Comparison of ENCODE assay signal across 10 cellular contexts in the genomic region with DNA sequence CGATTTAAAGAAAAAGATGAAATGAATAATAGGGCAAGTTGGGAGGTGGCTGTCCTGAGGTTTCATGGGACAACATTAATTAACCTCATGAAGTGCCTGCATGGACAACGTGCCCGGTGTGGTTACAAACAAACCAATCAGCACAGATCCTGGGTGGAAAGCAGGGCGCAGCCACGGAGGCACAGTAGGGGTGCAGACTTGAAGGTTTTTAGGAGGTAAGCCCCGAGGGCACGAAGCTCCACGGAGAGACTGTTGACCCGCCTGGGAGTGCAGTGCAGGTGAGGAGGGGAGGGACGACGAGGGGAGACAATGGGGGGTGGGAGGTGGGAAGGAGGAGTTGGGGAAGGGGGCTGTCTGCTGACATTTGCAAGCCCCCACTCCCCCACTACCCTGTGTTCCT. TPM values are rescaled to one million over a fixed set of nuclear protein-coding genes. Genes with fewer than 3 reads are reported as not detected.
A peak's percentile ranks its signal among the peaks of the same experiment; 100 is the strongest.
DNase-seq lines count a peak whose midpoint lies in the region; ATAC-seq and TF ChIP-seq lines count a peak whose summit lies in the region.
"Had no signal": no experiment of that assay in that cellular context is flagged by ENCODE, and none has a peak within 500 bp of the region (broad histone marks: within the 10 kb centered on the region; RNA-seq: fewer than 3 reads in every experiment).

No MANE protein-coding gene starts in this region.

- no peaks in the 10 kb centered on the region for H4K20me1 ChIP-seq in HCT116 (ENCODE audit: insufficient read depth)

- H3K9ac ChIP-seq in HCT116 (ENCODE audit: low read length): peak overlapping the region; percentile 31; the same call in 1 of the 2 replicates

- H3K27ac Mint-ChIP-seq in MCF 10A (ENCODE audit: low read depth, unreplicated experiment): peak overlapping the region; percentile 87
- no peak overlapping the region for H3K27ac Mint-ChIP-seq in stimulated activated memory B cell treated with anti-CD40 and anti-IgM and Interleukin-4, amounts not matched to agents 10 μg/mL and 1 μg/mL and 100 μg/mL, for 72 hours

- H3K79me2 ChIP-seq in HCT116 (ENCODE audit: insufficient read depth, low read length): peaks cover 25% of the 10 kb centered on the region

- peaks cover 23% of the 10 kb centered on the region for H3K4me1 Mint-ChIP-seq in MCF 10A (ENCODE audit: insufficient read depth, unreplicated experiment)
- H3K4me1 Mint-ChIP-seq in stimulated activated memory B cell treated with anti-CD40 and anti-IgM and Interleukin-4, amounts not matched to agents 10 μg/mL and 1 μg/mL and 100 μg/mL, for 72 hours: peaks cover 32% of the 10 kb centered on the region

- intact Hi-C loops in HCT116 (cut with micrococcal nuclease) (loop anchor here (5.0 kb wide), 1 partner anchor 92 kb away; no protein-coding TSS in a partner anchor), MCF 10A (cut with micrococcal nuclease) (loop anchor here (10.0 kb wide), 1 partner anchor 604 kb away; the partner anchor contains the start of gene BACE2), mucosa of descending colon (cut with DNase I, micrococcal nuclease) (loop anchor here in 1 of 2 donors (10.0 kb wide), 1 partner anchor 154 kb away; no protein-coding TSS in a partner anchor)

- POLR2A ChIA-PET in HCT116 (lab: Charles Lee): interaction anchor here (0.9 to 1.5 kb wide), 3 partner anchors 9 to 90 kb away, joined by 4 read pairs; no protein-coding TSS in a partner anchor
- POLR2A ChIA-PET in MCF 10A (lab: Yijun Ruan, JAX): interaction anchor here (0.7 to 12.7 kb wide), 15 partner anchors 7 to 286 kb away, joined by 3 to 238 read pairs (median 14); no protein-coding TSS in a partner anchor

- no peak overlapping the region for H3K27ac ChIP-seq in HCT116 (ENCODE audit: low read depth, low read length)

- peaks cover 40% of the 10 kb centered on the region for H3K27me3 ChIP-seq in HCT116 (ENCODE audit: insufficient read depth, low read length)

- no peaks in the 10 kb centered on the region for H3K9me3 ChIP-seq in HCT116 (ENCODE audit: control insufficient read depth in 1 of 2, insufficient read depth in 1 of 2, low read depth in 1 of 2, low read length in 2 of 2)
- H3K9me3 ChIP-seq in mucosa of descending colon: no peaks in the 10 kb centered on the region
- H3K9me3 ChIP-seq: upper lobe of left lung had no signal

- DNase-seq in A172 (ENCODE audit: low spot score): peak; percentile 35
- DNase-seq in HCT116 (ENCODE audit: low read depth, low spot score): no peak
- DNase-seq in MCF 10A (ENCODE audit: unreplicated experiment): no peak
- DNase-seq in mucosa of descending colon: no peak
- DNase-seq in activated CD8-positive, alpha-beta memory T cell treated with anti-CD3 and anti-CD28 coated beads for 24 hours: no peak

- no TSS peak for BruUV-seq in HCT116 (replicated peaks; lab: Mats Ljungman, UMichigan)
- no TSS peak for BruUV-seq in MCF 10A (replicated peaks; lab: Mats Ljungman, UMichigan)

- H2AFZ ChIP-seq in HCT116 (ENCODE audit: low read depth, low read length, poor library complexity, severe bottlenecking): peak overlapping the region; percentile 80

- TF ChIP-seq RAD21 in HCT116 (IDR thresholded peaks at IDR 0.05; ENCODE audit: low read depth): no peak

- peaks cover 33 to 39% of the 10 kb centered on the region in 2 experiments for H3K4me1 ChIP-seq in HCT116 (ENCODE audit: control insufficient read depth in 1 of 2, insufficient read depth in 2 of 2, low read length in 2 of 2)
- H3K4me1 ChIP-seq in mucosa of descending colon (ENCODE audit: low read depth): peaks cover 13% of the 10 kb centered on the region

- TF ChIP-seq CTCF in HCT116 (IDR thresholded peaks at IDR 0.05 in 2 of 3, conservative IDR thresholded peaks at IDR 0.05 in 1 of 3; ENCODE audit: borderline replicate concordance in 1 of 3, insufficient read depth in 1 of 3, low read depth in 2 of 3, low read length in 2 of 3) (no peak), MCF 10A (IDR thresholded peaks at IDR 0.05; ENCODE audit: unreplicated experiment) (no peak), mucosa of descending colon (IDR thresholded peaks at IDR 0.05) (no peak)

- CTCF ChIA-PET in HCT116 (lab: Charles Lee) (interaction anchor here (0.6 to 3.9 kb wide), 6 partner anchors 9 to 157 kb away, joined by 3 to 28 read pairs (median 4); no protein-coding TSS in a partner anchor), MCF 10A (lab: Yijun Ruan, JAX) (interaction anchor here (0.6 to 12.0 kb wide), 7 partner anchors 8 to 156 kb away, joined by 3 to 163 read pairs (median 3); no protein-coding TSS in a partner anchor)

- no peaks in the 10 kb centered on the region for H3K9me2 ChIP-seq in HCT116 (ENCODE audit: insufficient read depth)

- H3K36me3 Mint-ChIP-seq in MCF 10A (ENCODE audit: insufficient read depth, unreplicated experiment): peaks cover 27% of the 10 kb centered on the region
- H3K36me3 Mint-ChIP-seq in stimulated activated memory B cell treated with anti-CD40 and anti-IgM and Interleukin-4, amounts not matched to agents 10 μg/mL and 1 μg/mL and 100 μg/mL, for 72 hours: no peaks in the 10 kb centered on the region

- no peaks in the 10 kb centered on the region for H3K27me3 Mint-ChIP-seq in MCF 10A (ENCODE audit: insufficient read depth, unreplicated experiment)
- H3K27me3 Mint-ChIP-seq in stimulated activated memory B cell treated with anti-CD40 and anti-IgM and Interleukin-4, amounts not matched to agents 10 μg/mL and 1 μg/mL and 100 μg/mL, for 72 hours: peaks cover 88% of the 10 kb centered on the region

- RAD21 ChIA-PET in HCT116 (lab: Charles Lee; ENCODE audit: low non-redundant PET in 1 of 2, low total read pairs in 2 of 2, uncharacterized antibody in 2 of 2, unreplicated experiment in 2 of 2): interaction anchor here (1.5 to 2.5 kb wide), 2 partner anchors 156 to 157 kb away, joined by 3 to 13 read pairs; no protein-coding TSS in a partner anchor

- no peaks in the 10 kb centered on the region for H3K9me3 Mint-ChIP-seq in MCF 10A (ENCODE audit: unreplicated experiment)
- H3K9me3 Mint-ChIP-seq in stimulated activated memory B cell treated with anti-CD40 and anti-IgM and Interleukin-4, amounts not matched to agents 10 μg/mL and 1 μg/mL and 100 μg/mL, for 72 hours: no peaks in the 10 kb centered on the region

- H3K4me3 ChIP-seq in HCT116 (replicated peaks in 1 of 2; ENCODE audit: low read depth in 1 of 2, low read length in 2 of 2) (peak overlapping the region; percentile 74 to 81), mucosa of descending colon (no peak overlapping the region)

- no peak for TF ChIP-seq POLR2A in HCT116 (IDR thresholded peaks at IDR 0.05; ENCODE audit: borderline replicate concordance, extremely low read depth, insufficient read depth, insufficient read length)

- no peaks in the 10 kb centered on the region; a peak in 1 of 4 replicates for H3K36me3 ChIP-seq in HCT116 (ENCODE audit: control insufficient read depth in 1 of 2, insufficient read depth in 2 of 2, low read length in 2 of 2)
- H3K36me3 ChIP-seq in mucosa of descending colon (ENCODE audit: low read depth): no peaks in the 10 kb centered on the region
- H3K36me3 ChIP-seq: upper lobe of left lung had no signal

- peak overlapping the region; percentile 94 for H3K4me2 ChIP-seq in HCT116 (ENCODE audit: low read length)

- ATAC-seq in HCT116: no peak
- ATAC-seq in mucosa of descending colon: peak; percentile 7
- no peak for ATAC-seq in stimulated activated memory B cell treated with anti-CD40 and anti-IgM and Interleukin-4, amounts not matched to agents 10 μg/mL and 1 μg/mL and 100 μg/mL, for 72 hours
- ATAC-seq in HG02642 (IDR thresholded peaks at IDR 0.05; ENCODE audit: poor library complexity, unreplicated experiment): no peak
- ATAC-seq in GM21515 (IDR thresholded peaks at IDR 0.05; ENCODE audit: unreplicated experiment): no peak

- H3K4me3 Mint-ChIP-seq in MCF 10A (ENCODE audit: unreplicated experiment): peak overlapping the region; percentile 87
- H3K4me3 Mint-ChIP-seq in stimulated activated memory B cell treated with anti-CD40 and anti-IgM and Interleukin-4, amounts not matched to agents 10 μg/mL and 1 μg/mL and 100 μg/mL, for 72 hours: no peak overlapping the region

TF ChIP-seq in HCT116, 20 proteins besides CTCF, POLR2A, EP300 and RAD21 (continues in another document):
- no peak for TF ChIP-seq ELF1 (IDR thresholded peaks at IDR 0.05; ENCODE audit: borderline replicate concordance, low read depth)
- no peak for TF ChIP-seq ZBTB33 (IDR thresholded peaks at IDR 0.05; ENCODE audit: extremely low read depth, insufficient replicate concordance, low read length)
- no peak for TF ChIP-seq SIN3A (IDR thresholded peaks at IDR 0.05; ENCODE audit: low read depth)
- TF ChIP-seq SRF (IDR thresholded peaks at IDR 0.05; ENCODE audit: low read depth): no peak
- TF ChIP-seq POLR2AphosphoS5 (IDR thresholded peaks at IDR 0.05; ENCODE audit: low read depth, low read length): no peak
- no peak for TF ChIP-seq EZH2phosphoT487 (IDR thresholded peaks at IDR 0.05; ENCODE audit: borderline replicate concordance)
- no peak for TF ChIP-seq ZNF274 (IDR thresholded peaks at IDR 0.05; ENCODE audit: low read depth, low read length)
- TF ChIP-seq FOSL1 (IDR thresholded peaks at IDR 0.05; ENCODE audit: low read depth): no peak
- TF ChIP-seq JUND (IDR thresholded peaks at IDR 0.05): no peak
- no peak for TF ChIP-seq CBX3 (IDR thresholded peaks at IDR 0.05; ENCODE audit: low read depth)
- TF ChIP-seq EZH2 (IDR thresholded peaks at IDR 0.05): no peak
- TF ChIP-seq SP1 (IDR thresholded peaks at IDR 0.05; ENCODE audit: low read depth): no peak
- no peak for TF ChIP-seq CEBPB (IDR thresholded peaks at IDR 0.05; ENCODE audit: low read depth)
- no peak for TF ChIP-seq YY1 (IDR thresholded peaks at IDR 0.05; ENCODE audit: extremely low read depth, insufficient replicate concordance, low read depth, low read length)

RNA-seq across cellular contexts. Expression of gene RIPK4, which starts 2.3 kb away (rescaled TPM):
- 0.07 and 0.55 TPM in 2 replicates for total RNA-seq in A172 (2014; rRNA removed; shearing (Covaris generic))
- total RNA-seq in HCT116 (2021; ENCODE audit: unreplicated experiment) (9.9 TPM), MCF 10A (2022) (14.0 and 22.3 TPM in 2 replicates), mucosa of descending colon (10 to 100 TPM in 2 of 3 donors, 1 to 10 TPM in 1; 5.1 to 14.8 (median 10.2) TPM)
- 8.2 and 11.1 TPM in 2 replicates for polyA plus RNA-seq in HCT116 (2012)
- total RNA-seq: pulmonary artery endothelial cell had no signal
